Comparison of ENCODE assay signal across 9 cellular contexts in the genomic region with DNA sequence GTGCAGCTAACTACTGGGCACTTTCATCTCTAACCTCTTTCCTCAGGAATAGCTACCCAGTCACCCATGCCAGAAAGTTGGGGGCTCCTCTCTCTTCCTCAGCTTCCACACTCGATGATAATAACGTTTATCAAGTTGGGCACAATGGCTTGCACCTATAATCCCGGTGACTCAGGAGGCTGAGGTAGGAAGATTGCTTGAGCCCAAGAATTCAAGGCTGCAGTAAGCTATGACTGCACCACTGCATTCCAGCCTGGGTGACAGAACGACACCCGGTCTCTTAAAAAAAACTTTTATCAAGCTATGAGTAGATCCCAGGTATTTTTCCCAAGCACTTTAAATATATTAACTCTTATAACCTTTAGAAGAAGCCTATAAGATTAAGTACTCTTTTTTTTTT. TPM values are rescaled to one million over a fixed set of nuclear protein-coding genes. Genes with fewer than 3 reads are reported as not detected.
DNase-seq lines count a peak whose midpoint lies in the region; ATAC-seq lines count a peak whose summit lies in the region.
"Had no signal": no experiment of that assay in that cellular context is flagged by ENCODE, and none has a peak within 500 bp of the region (broad histone marks: within the 10 kb centered on the region; RNA-seq: fewer than 3 reads in every experiment).

No MANE protein-coding gene starts in this region.

- H3K27ac ChIP-seq in muscle layer of duodenum (ENCODE audit: low read length) (no peak overlapping the region), caudate nucleus (ENCODE audit: low read depth, low read length) (no peak overlapping the region)

- peak overlapping the region; percentile 75 for H3K27ac Mint-ChIP-seq in stimulated activated naive CD8-positive, alpha-beta T cell treated with anti-CD3 and anti-CD28 coated beads, Interleukin-15, Interleukin-2, amounts not matched to agents 100 ng/mL and 50 ng/mL, for 24 hours
- H3K27ac Mint-ChIP-seq in activated naive CD4-positive, alpha-beta T cell treated with anti-CD3 and anti-CD28 coated beads, Interleukin-2, amount 50 U/mL, for 72 hours, result peak overlapping the region; percentile 72 to 93

- H3K4me3 Mint-ChIP-seq in stimulated activated naive CD8-positive, alpha-beta T cell treated with anti-CD3 and anti-CD28 coated beads, Interleukin-15, Interleukin-2, amounts not matched to agents 100 ng/mL and 50 ng/mL, for 24 hours, result peak overlapping the region; percentile 96

- peak overlapping the region; percentile 97 to 98 for H3K4me3 ChIP-seq in muscle layer of duodenum (ENCODE audit: low read depth in 1 of 2, low read length in 2 of 2)

- peaks cover 24 to 25% of the 10 kb centered on the region in 2 donors for H3K36me3 ChIP-seq in muscle layer of duodenum (ENCODE audit: control insufficient read depth in 1 of 2, insufficient read depth in 2 of 2, low read length in 2 of 2)

- H3K4me1 Mint-ChIP-seq in stimulated activated naive CD8-positive, alpha-beta T cell treated with anti-CD3 and anti-CD28 coated beads, Interleukin-15, Interleukin-2, amounts not matched to agents 100 ng/mL and 50 ng/mL, for 24 hours (ENCODE audit: low read depth), result peaks cover 68% of the 10 kb centered on the region

- peaks cover 54% of the 10 kb centered on the region for H3K36me3 Mint-ChIP-seq in stimulated activated naive CD8-positive, alpha-beta T cell treated with anti-CD3 and anti-CD28 coated beads, Interleukin-15, Interleukin-2, amounts not matched to agents 100 ng/mL and 50 ng/mL, for 24 hours (ENCODE audit: low read depth)
- H3K36me3 Mint-ChIP-seq in activated naive CD4-positive, alpha-beta T cell treated with anti-CD3 and anti-CD28 coated beads, Interleukin-2, amount 50 U/mL, for 72 hours, result peaks cover 25 to 37% of the 10 kb centered on the region in 2 donors

- no peak for ATAC-seq in stimulated activated naive CD8-positive, alpha-beta T cell treated with anti-CD3 and anti-CD28 coated beads, Interleukin-15, Interleukin-2, amounts not matched to agents 100 U/mL and 50 U/mL, for 24 hours
- no peak for ATAC-seq in activated naive CD4-positive, alpha-beta T cell treated with anti-CD3 and anti-CD28 coated beads, Interleukin-2, amount 50 U/mL, for 72 hours
- no peak for ATAC-seq in GM18873 (IDR thresholded peaks at IDR 0.05; ENCODE audit: low FRiP score, unreplicated experiment)

- H3K4me1 ChIP-seq in muscle layer of duodenum (ENCODE audit: control insufficient read depth in 1 of 2, insufficient read depth in 2 of 2, low read length in 2 of 2), result peaks cover 8 to 42% of the 10 kb centered on the region in 2 donors

- H3K27me3 Mint-ChIP-seq in stimulated activated naive CD8-positive, alpha-beta T cell treated with anti-CD3 and anti-CD28 coated beads, Interleukin-15, Interleukin-2, amounts not matched to agents 100 ng/mL and 50 ng/mL, for 24 hours, result no peaks in the 10 kb centered on the region

- no peaks in the 10 kb centered on the region for H3K27me3 ChIP-seq in muscle layer of duodenum (ENCODE audit: low read depth, low read length)

- DNase-seq in stimulated activated naive CD8-positive, alpha-beta T cell treated with anti-CD3 and anti-CD28 coated beads, Interleukin-15, Interleukin-2, amounts not matched to agents 100 U/mL and 50 U/mL, for 24 hours, result no peak
- DNase-seq in activated naive CD4-positive, alpha-beta T cell treated with anti-CD3 and anti-CD28 coated beads, Interleukin-2, amount 50 U/mL, for 72 hours (ENCODE audit: low spot score in 2 of 2), result no peak
- DNase-seq in caudate nucleus (lab: John Stamatoyannopoulos, UW) (no peak), MV-4-11 (lab: John Stamatoyannopoulos, UW) (no peak), occipital lobe (lab: John Stamatoyannopoulos, UW) (no peak)
- DNase-seq: small intestine had no signal

- no peaks in the 10 kb centered on the region for H3K9me3 ChIP-seq in muscle layer of duodenum (ENCODE audit: control insufficient read depth in 1 of 2, low read length in 2 of 2)

- H3K9me3 Mint-ChIP-seq in stimulated activated naive CD8-positive, alpha-beta T cell treated with anti-CD3 and anti-CD28 coated beads, Interleukin-15, Interleukin-2, amounts not matched to agents 100 ng/mL and 50 ng/mL, for 24 hours, result no peaks in the 10 kb centered on the region
- no peaks in the 10 kb centered on the region for H3K9me3 Mint-ChIP-seq in activated naive CD4-positive, alpha-beta T cell treated with anti-CD3 and anti-CD28 coated beads, Interleukin-2, amount 50 U/mL, for 72 hours

RNA-seq across cellular contexts. Expression of a gene that starts 2.0 kb away (rescaled TPM):
- total RNA-seq in activated naive CD4-positive, alpha-beta T cell treated with anti-CD3 and anti-CD28 coated beads, Interleukin-2, amount 50 U/mL, for 72 hours, result 100 to 1,000 TPM; 229 to 281 TPM
- total RNA-seq in occipital lobe, result 16.1 TPM

RNA-seq across cellular contexts. Expression of a gene that starts 2.2 kb away (rescaled TPM):
- 1 to 10 TPM in 1 of 2 donors, not detected in 1; 2.9 TPM for total RNA-seq in activated naive CD4-positive, alpha-beta T cell treated with anti-CD3 and anti-CD28 coated beads, Interleukin-2, amount 50 U/mL, for 72 hours
- 5.6 TPM for total RNA-seq in occipital lobe

RNA-seq across cellular contexts. Expression of a gene that starts 27.9 kb away (rescaled TPM):
- 10 to 100 TPM; 27.2 to 36.9 TPM for total RNA-seq in activated naive CD4-positive, alpha-beta T cell treated with anti-CD3 and anti-CD28 coated beads, Interleukin-2, amount 50 U/mL, for 72 hours
- total RNA-seq in occipital lobe, result 10.0 TPM

RNA-seq across cellular contexts. Expression of a gene that starts 32.6 kb away (rescaled TPM):
- 10 to 100 TPM in 1 of 2 donors, 1 to 10 TPM in 1; 6.8 to 11.8 TPM for total RNA-seq in activated naive CD4-positive, alpha-beta T cell treated with anti-CD3 and anti-CD28 coated beads, Interleukin-2, amount 50 U/mL, for 72 hours
- 25.7 TPM for total RNA-seq in occipital lobe

RNA-seq across cellular contexts. Expression of a gene that starts 42.2 kb away (rescaled TPM):
- 10 to 100 TPM; 13.9 to 16.3 TPM for total RNA-seq in activated naive CD4-positive, alpha-beta T cell treated with anti-CD3 and anti-CD28 coated beads, Interleukin-2, amount 50 U/mL, for 72 hours
- 9.5 TPM for total RNA-seq in occipital lobe

Comparison
In these comparisons a context has a peak if more than half of its experiments do, and no peak if none do; other contexts are left out.
1. RNA of a gene that starts 2.0 kb away (total RNA-seq): 229 to 281 TPM in activated naive CD4-positive, alpha-beta T cell treated with anti-CD3 and anti-CD28 coated beads, Interleukin-2, amount 50 U/mL, for 72 hours; 16.1 TPM in occipital lobe (single experiment); every median in the first group is over 10 times any median in the second.